ENCODE assay signal across 24 cellular contexts in the genomic region with DNA sequence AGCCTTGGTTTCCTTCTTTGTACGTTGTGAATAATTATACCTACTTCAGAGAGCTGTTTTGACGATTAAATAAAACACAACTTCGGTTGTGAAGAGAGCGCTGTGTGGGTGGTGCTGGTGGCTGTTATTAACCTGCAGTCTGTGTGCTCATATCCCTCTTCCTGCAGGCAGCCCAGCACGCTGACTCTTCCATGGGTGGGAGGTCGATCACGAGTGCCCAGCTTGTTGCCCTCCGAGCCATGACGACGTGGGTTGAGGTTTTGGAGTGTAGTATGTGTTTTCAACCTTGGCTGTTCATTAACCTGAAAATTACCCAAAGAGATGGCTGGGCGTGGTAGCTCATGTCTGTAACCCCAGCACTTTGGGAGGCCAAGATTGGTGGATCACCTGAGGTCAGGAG. TPM values are rescaled to one million over a fixed set of nuclear protein-coding genes. Genes with fewer than 3 reads are reported as not detected.
"Had no signal": no experiment of that assay in that cellular context is flagged by ENCODE, and none has a peak within 500 bp of the region (broad histone marks: within the 10 kb centered on the region; RNA-seq: fewer than 3 reads in every experiment).

No MANE protein-coding gene starts in this region.

- H3K36me3 Mint-ChIP-seq: activated CD8-positive, alpha-beta memory T cell treated with anti-CD3 and anti-CD28 coated beads, Interleukin-2, amount 10 ng/mL, durations not matched to agents 7 days and 5 days; mesothelial cell of epicardium; naive thymus-derived CD8-positive, alpha-beta T cell; stimulated activated naive B cell treated with anti-CD40 and anti-IgM and Interleukin-4, amounts not matched to agents 10 μg/mL and 1 μg/mL and 100 μg/mL, for 72 hours had no signal

- H3K4me1 Mint-ChIP-seq: activated naive CD8-positive, alpha-beta T cell treated with anti-CD3 and anti-CD28 coated beads, Interleukin-2, amount 50 U/mL, for 24 hours; endodermal cell; mesothelial cell of epicardium; stimulated activated naive B cell treated with anti-CD40 and anti-IgM and Interleukin-4, amounts not matched to agents 10 μg/mL and 1 μg/mL and 100 μg/mL, for 72 hours had no signal

- H3K27me3 Mint-ChIP-seq: progenitor cell of endocrine pancreas had no signal

- H3K4me3 ChIP-seq: coronary artery, gastroesophageal sphincter, heart right ventricle, left ventricle myocardium inferior, thoracic aorta, upper lobe of right lung had no signal

- H3K9me3 Mint-ChIP-seq: activated CD8-positive, alpha-beta T cell treated with anti-CD3 and anti-CD28 coated beads for 36 hours; activated naive CD8-positive, alpha-beta T cell treated with anti-CD3 and anti-CD28 coated beads, Interleukin-2, amount 50 U/mL, for 24 hours; endodermal cell; mesothelial cell of epicardium; naive thymus-derived CD8-positive, alpha-beta T cell; stimulated activated naive B cell treated with anti-CD40 and anti-IgM and Interleukin-4, amounts not matched to agents 10 μg/mL and 1 μg/mL and 100 μg/mL, for 72 hours had no signal

- H3K36me3 ChIP-seq: gastroesophageal sphincter, heart right ventricle, left ventricle myocardium inferior, thoracic aorta, upper lobe of right lung had no signal

- H3K4me3 Mint-ChIP-seq: activated CD8-positive, alpha-beta memory T cell treated with anti-CD3 and anti-CD28 coated beads, Interleukin-2, amount 10 ng/mL, durations not matched to agents 7 days and 5 days; activated CD8-positive, alpha-beta T cell treated with anti-CD3 and anti-CD28 coated beads for 36 hours; activated naive CD8-positive, alpha-beta T cell treated with anti-CD3 and anti-CD28 coated beads, Interleukin-2, amount 50 U/mL, for 24 hours; endodermal cell; mesothelial cell of epicardium; naive thymus-derived CD8-positive, alpha-beta T cell; stimulated activated naive B cell treated with anti-CD40 and anti-IgM and Interleukin-4, amounts not matched to agents 10 μg/mL and 1 μg/mL and 100 μg/mL, for 72 hours had no signal

- H3K27ac Mint-ChIP-seq: activated CD8-positive, alpha-beta memory T cell treated with anti-CD3 and anti-CD28 coated beads, Interleukin-2, amount 10 ng/mL, durations not matched to agents 7 days and 5 days; activated CD8-positive, alpha-beta T cell treated with anti-CD3 and anti-CD28 coated beads for 36 hours; activated naive CD8-positive, alpha-beta T cell treated with anti-CD3 and anti-CD28 coated beads, Interleukin-2, amount 50 U/mL, for 24 hours; mesothelial cell of epicardium; naive thymus-derived CD8-positive, alpha-beta T cell; progenitor cell of endocrine pancreas had no signal

- H3K4me1 ChIP-seq: gastroesophageal sphincter, heart right ventricle, left ventricle myocardium inferior, upper lobe of right lung had no signal

- DNase-seq: activated CD4-positive, alpha-beta T cell treated with anti-CD3 and anti-CD28 coated beads for 48 hours; activated CD8-positive, alpha-beta memory T cell treated with anti-CD3 and anti-CD28 coated beads, Interleukin-2, amount 10 ng/mL, durations not matched to agents 7 days and 5 days; activated CD8-positive, alpha-beta T cell treated with anti-CD3 and anti-CD28 coated beads for 36 hours; activated gamma-delta T cell; activated naive CD4-positive, alpha-beta T cell treated with anti-CD3 and anti-CD28 coated beads, Interleukin-2, amount 50 U/mL, for 16 hours; activated naive CD8-positive, alpha-beta T cell treated with anti-CD3 and anti-CD28 coated beads, Interleukin-2, amount 50 U/mL, for 24 hours; activated T-cell treated with anti-CD3 and anti-CD28 coated beads for 4 hours; cerebellar nuclear complex; endodermal cell; heart right ventricle; islet precursor cell; left ventricle myocardium inferior; mammary epithelial cell; naive thymus-derived CD8-positive, alpha-beta T cell; stimulated activated CD4-positive, alpha-beta T cell treated with anti-CD3 and anti-CD28 coated beads, Interleukin-2, amount 100 ng/mL, for 48 hours; stimulated activated CD8-positive, alpha-beta memory T cell treated with anti-CD3 and anti-CD28 coated beads, Interleukin-4, amount 100 ng/mL, for 48 hours; stimulated activated naive B cell treated with anti-CD40 and anti-IgM and Interleukin-4, amounts not matched to agents 10 μg/mL and 1 μg/mL and 100 μg/mL, for 72 hours; upper lobe of right lung had no signal

- H3K27me3 ChIP-seq: gastroesophageal sphincter, heart right ventricle, upper lobe of right lung had no signal

- ATAC-seq: activated CD8-positive, alpha-beta memory T cell treated with anti-CD3 and anti-CD28 coated beads, Interleukin-2, amount 10 ng/mL, durations not matched to agents 7 days and 5 days; activated CD8-positive, alpha-beta T cell treated with anti-CD3 and anti-CD28 coated beads for 36 hours; activated naive CD8-positive, alpha-beta T cell treated with anti-CD3 and anti-CD28 coated beads, Interleukin-2, amount 50 U/mL, for 24 hours; gastroesophageal sphincter; heart right ventricle; naive thymus-derived CD8-positive, alpha-beta T cell; stimulated activated naive B cell treated with anti-CD40 and anti-IgM and Interleukin-4, amounts not matched to agents 10 μg/mL and 1 μg/mL and 100 μg/mL, for 72 hours; upper lobe of right lung had no signal

- H3K27ac ChIP-seq: coronary artery, gastroesophageal sphincter, heart right ventricle, left ventricle myocardium inferior, thoracic aorta, upper lobe of right lung had no signal

- H3K9me3 ChIP-seq: gastroesophageal sphincter, heart right ventricle, left ventricle myocardium inferior, thoracic aorta, upper lobe of right lung had no signal

RNA-seq across cellular contexts. Expression of gene C16orf46, which starts 30.5 kb away (rescaled TPM):
- total RNA-seq: activated CD8-positive, alpha-beta memory T cell treated with anti-CD3 and anti-CD28 coated beads, Interleukin-2, amount 10 ng/mL, durations not matched to agents 7 days and 5 days; T-helper 2 cell treated with Interferon-gamma antibody and Interleukin-4, amounts not matched to agents 100 ng/mL and 5 ng/mL, for 36 hours had no signal
